Comparison of ENCODE assay signal across 27 cellular contexts in the genomic region with DNA sequence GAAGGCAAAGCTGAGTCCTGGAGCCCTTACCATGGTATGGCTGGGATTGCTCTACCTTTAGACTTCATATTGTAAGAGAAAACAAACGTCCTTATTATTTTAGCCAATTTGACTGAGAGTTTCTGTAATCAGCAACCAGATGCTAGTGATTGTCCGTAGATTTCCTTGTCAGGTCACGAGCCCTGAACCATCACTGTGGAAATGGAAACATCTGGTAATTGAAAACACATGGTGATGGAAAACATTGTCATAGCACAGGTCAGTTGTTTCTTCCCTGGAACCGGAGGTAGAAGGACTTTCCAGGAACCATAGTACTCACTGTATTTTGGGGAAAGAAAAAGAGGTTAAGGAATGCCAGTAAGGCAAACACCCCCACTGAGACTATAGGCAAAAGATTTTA. TPM values are rescaled to one million over a fixed set of nuclear protein-coding genes. Genes with fewer than 3 reads are reported as not detected.
"Had no signal": no experiment of that assay in that cellular context is flagged by ENCODE, and none has a peak within 500 bp of the region (broad histone marks: within the 10 kb centered on the region; RNA-seq: fewer than 3 reads in every experiment).

No MANE protein-coding gene starts in this region.

- H3K9me3 ChIP-seq: colonic mucosa, esophagus muscularis mucosa, gastroesophageal sphincter, heart left ventricle, right atrium auricular region, sigmoid colon, testis, tibial artery had no signal

- H3K27ac ChIP-seq: colonic mucosa, esophagus muscularis mucosa, foreskin keratinocyte, gastroesophageal sphincter, heart left ventricle, hepatocyte, neural progenitor cell, parathyroid adenoma, right atrium auricular region, sigmoid colon, testis, tibial artery had no signal

- H3K27me3 ChIP-seq: colonic mucosa, esophagus muscularis mucosa, foreskin keratinocyte, gastroesophageal sphincter, heart left ventricle, hepatocyte, neural progenitor cell, right atrium auricular region, sigmoid colon, testis, tibial artery had no signal

- DNase-seq: colonic mucosa; effector CD8-positive, alpha-beta T cell; endodermal cell; foreskin keratinocyte; heart left ventricle; kidney; mesenchymal stem cell; midbrain; naive thymus-derived CD4-positive, alpha-beta T cell; sigmoid colon; stimulated activated CD4-positive, alpha-beta T cell treated with anti-CD3 and anti-CD28 coated beads, Interleukin-4, amount 100 ng/mL, for 4 hours; stimulated activated naive CD8-positive, alpha-beta T cell treated with anti-CD3 and anti-CD28 coated beads, Interleukin-15, Interleukin-2, amounts not matched to agents 100 U/mL and 50 U/mL, for 24 hours; substantia nigra; testis; tibial artery had no signal

- H3K4me1 ChIP-seq: colonic mucosa, esophagus muscularis mucosa, foreskin keratinocyte, gastroesophageal sphincter, heart left ventricle, parathyroid adenoma, right atrium auricular region, sigmoid colon, testis, tibial artery had no signal

- H3K36me3 ChIP-seq: colonic mucosa, esophagus muscularis mucosa, gastroesophageal sphincter, heart left ventricle, neural progenitor cell, right atrium auricular region, sigmoid colon, tibial artery had no signal

- ATAC-seq: foreskin keratinocyte; gastroesophageal sphincter; heart left ventricle; left lobe of liver; naive thymus-derived CD4-positive, alpha-beta T cell; stimulated activated memory B cell treated with anti-CD40 and anti-IgM and Interleukin-4, amounts not matched to agents 10 μg/mL and 1 μg/mL and 100 μg/mL, for 72 hours; stimulated activated naive CD8-positive, alpha-beta T cell treated with anti-CD3 and anti-CD28 coated beads, Interleukin-15, Interleukin-2, amounts not matched to agents 100 U/mL and 50 U/mL, for 24 hours had no signal

- H3K4me3 ChIP-seq: colonic mucosa, esophagus muscularis mucosa, gastroesophageal sphincter, heart left ventricle, hepatocyte, neural progenitor cell, right atrium auricular region, sigmoid colon, testis, tibial artery had no signal

RNA-seq across cellular contexts. Expression of gene DEUP1, which starts 40.5 kb away (rescaled TPM):
- total RNA-seq: chondrocyte; esophagus muscularis mucosa; foreskin keratinocyte; gastroesophageal sphincter; heart left ventricle; left lobe of liver; lower leg skin; lung microvascular endothelial cell; naive thymus-derived CD4-positive, alpha-beta T cell; right atrium auricular region; sigmoid colon; skeletal muscle tissue had no signal
